In the genomic region with DNA sequence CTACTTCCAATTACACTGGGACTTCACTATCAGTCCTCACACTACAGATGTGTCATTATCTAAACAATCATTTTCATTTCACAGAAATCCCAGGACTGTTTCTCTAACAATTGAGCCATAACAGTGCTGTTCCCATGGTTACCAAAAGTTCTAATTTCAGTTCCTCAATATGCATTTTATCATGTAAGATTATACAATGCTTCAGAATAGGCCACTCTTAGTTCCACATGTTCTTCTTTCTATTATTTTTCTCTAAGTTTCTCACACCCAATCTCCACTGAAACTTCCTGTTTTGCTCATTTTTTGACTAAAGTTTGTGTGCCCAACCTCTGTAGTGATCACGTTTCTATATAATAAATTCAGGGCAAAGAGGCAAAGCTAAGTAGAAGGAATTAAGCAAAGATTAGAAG, we compare ENCODE assay signal across 8 cellular contexts.
DNase-seq lines count a peak whose midpoint lies in the region; ATAC-seq and TF ChIP-seq lines count a peak whose summit lies in the region.

No MANE protein-coding gene starts in this region.

- peak overlapping the region; percentile 21 for H3K4me3 ChIP-seq in neural cell (ENCODE audit: low read length)

- no peaks in the 10 kb centered on the region for H3K79me2 ChIP-seq in neural cell (replicated peaks; ENCODE audit: insufficient read depth, low read length)

- peak overlapping the region; percentile 56 for H3K27ac ChIP-seq in neural cell (ENCODE audit: low read length)

- no peaks in the 10 kb centered on the region for H3K9me3 ChIP-seq in neural cell (ENCODE audit: low read length)

- H3K27me3 ChIP-seq in neural cell (ENCODE audit: insufficient read depth, low read depth, low read length) = no peaks in the 10 kb centered on the region

- H3K9ac ChIP-seq in neural cell (ENCODE audit: low read length) = no peak overlapping the region

- no peaks in the 10 kb centered on the region for H3K36me3 ChIP-seq in neural cell (ENCODE audit: insufficient read depth, low read length)

- TF ChIP-seq EP300 in neural cell (conservative IDR thresholded peaks at IDR 0.05; ENCODE audit: poor library complexity, severe bottlenecking) = no peak

- peaks cover 33% of the 10 kb centered on the region for H3K4me1 Mint-ChIP-seq in activated T-cell treated with anti-CD3 and anti-CD28 coated beads, Interleukin-2, amount 50 U/mL, for 24 hours (ENCODE audit: low read depth)
- H3K4me1 Mint-ChIP-seq in activated T-cell treated with anti-CD3 and anti-CD28 coated beads, Interleukin-2, amount 50 U/mL, for 4 hours (ENCODE audit: low read depth) = peaks cover 18% of the 10 kb centered on the region
- peaks cover 39% of the 10 kb centered on the region for H3K4me1 Mint-ChIP-seq in activated T-helper 1 cell treated with anti-CD3 and anti-CD28 coated beads, Interleukin-12 subunit alpha, Interleukin-12 subunit beta, Interleukin-2, Interleukin-4 antibody, amounts not matched to agents 30 ng/mL and 10 ng/mL and 1 ng/mL, durations not matched to agents 14 hours and 24 hours and 36 hours (ENCODE audit: low read depth)

- no peaks in the 10 kb centered on the region for H3F3A ChIP-seq in neural cell (ENCODE audit: insufficient read depth, low read length, poor library complexity, severe bottlenecking)

- TF ChIP-seq RAD21 in neural cell (conservative IDR thresholded peaks at IDR 0.05) = no peak

- TF ChIP-seq CTCF in neural cell (IDR thresholded peaks at IDR 0.05; ENCODE audit: poor library complexity, severe bottlenecking) = no peak

- H3K9me2 ChIP-seq in neural cell (ENCODE audit: insufficient read depth, low read length) = no peaks in the 10 kb centered on the region

- H3K4me3 Mint-ChIP-seq in activated T-cell treated with anti-CD3 and anti-CD28 coated beads, Interleukin-2, amount 50 U/mL, for 24 hours = no peak overlapping the region
- H3K4me3 Mint-ChIP-seq in activated T-cell treated with anti-CD3 and anti-CD28 coated beads, Interleukin-2, amount 50 U/mL, for 4 hours = no peak overlapping the region
- H3K4me3 Mint-ChIP-seq in activated T-helper 1 cell treated with anti-CD3 and anti-CD28 coated beads, Interleukin-12 subunit alpha, Interleukin-12 subunit beta, Interleukin-2, Interleukin-4 antibody, amounts not matched to agents 30 ng/mL and 10 ng/mL and 1 ng/mL, durations not matched to agents 14 hours and 24 hours and 36 hours = no peak overlapping the region

- no peak for DNase-seq in activated T-cell treated with anti-CD3 and anti-CD28 coated beads, Interleukin-2, amount 50 U/mL, for 24 hours
- DNase-seq in activated T-cell treated with anti-CD3 and anti-CD28 coated beads, Interleukin-2, amount 50 U/mL, for 4 hours = no peak
- no peak for DNase-seq in activated T-helper 1 cell treated with anti-CD3 and anti-CD28 coated beads, Interleukin-12 subunit alpha, Interleukin-12 subunit beta, Interleukin-2, Interleukin-4 antibody, amounts not matched to agents 30 ng/mL and 10 ng/mL and 1 ng/mL, durations not matched to agents 14 hours and 24 hours and 36 hours (ENCODE audit: low spot score)
- DNase-seq in NCI-H446 (lab: John Stamatoyannopoulos, UW) (no peak), RKO (ENCODE audit: low spot score) (no peak), epidermal melanocyte (ENCODE audit: insufficient read length, low spot score) (no peak)

- H3K27me3 Mint-ChIP-seq in activated T-cell treated with anti-CD3 and anti-CD28 coated beads, Interleukin-2, amount 50 U/mL, for 24 hours = no peaks in the 10 kb centered on the region
- H3K27me3 Mint-ChIP-seq in activated T-cell treated with anti-CD3 and anti-CD28 coated beads, Interleukin-2, amount 50 U/mL, for 4 hours (ENCODE audit: low read depth) = no peaks in the 10 kb centered on the region
- H3K27me3 Mint-ChIP-seq in activated T-helper 1 cell treated with anti-CD3 and anti-CD28 coated beads, Interleukin-12 subunit alpha, Interleukin-12 subunit beta, Interleukin-2, Interleukin-4 antibody, amounts not matched to agents 30 ng/mL and 10 ng/mL and 1 ng/mL, durations not matched to agents 14 hours and 24 hours and 36 hours (ENCODE audit: insufficient read depth) = no peaks in the 10 kb centered on the region

- H3K4me2 ChIP-seq in neural cell (ENCODE audit: low read length) = no peak overlapping the region

- no peaks in the 10 kb centered on the region for H3K36me3 Mint-ChIP-seq in activated T-cell treated with anti-CD3 and anti-CD28 coated beads, Interleukin-2, amount 50 U/mL, for 24 hours (ENCODE audit: low read depth)
- no peaks in the 10 kb centered on the region for H3K36me3 Mint-ChIP-seq in activated T-cell treated with anti-CD3 and anti-CD28 coated beads, Interleukin-2, amount 50 U/mL, for 4 hours (ENCODE audit: insufficient read depth)
- H3K36me3 Mint-ChIP-seq in activated T-helper 1 cell treated with anti-CD3 and anti-CD28 coated beads, Interleukin-12 subunit alpha, Interleukin-12 subunit beta, Interleukin-2, Interleukin-4 antibody, amounts not matched to agents 30 ng/mL and 10 ng/mL and 1 ng/mL, durations not matched to agents 14 hours and 24 hours and 36 hours (ENCODE audit: low read depth) = peaks cover 9% of the 10 kb centered on the region

- no peaks in the 10 kb centered on the region for H3K9me3 Mint-ChIP-seq in activated T-cell treated with anti-CD3 and anti-CD28 coated beads, Interleukin-2, amount 50 U/mL, for 24 hours
- H3K9me3 Mint-ChIP-seq in activated T-cell treated with anti-CD3 and anti-CD28 coated beads, Interleukin-2, amount 50 U/mL, for 4 hours = no peaks in the 10 kb centered on the region
- H3K9me3 Mint-ChIP-seq in activated T-helper 1 cell treated with anti-CD3 and anti-CD28 coated beads, Interleukin-12 subunit alpha, Interleukin-12 subunit beta, Interleukin-2, Interleukin-4 antibody, amounts not matched to agents 30 ng/mL and 10 ng/mL and 1 ng/mL, durations not matched to agents 14 hours and 24 hours and 36 hours = peaks cover 7% of the 10 kb centered on the region

- H3K27ac Mint-ChIP-seq in activated T-cell treated with anti-CD3 and anti-CD28 coated beads, Interleukin-2, amount 50 U/mL, for 24 hours = peak overlapping the region; percentile 58
- peak overlapping the region; percentile 30 for H3K27ac Mint-ChIP-seq in activated T-helper 1 cell treated with anti-CD3 and anti-CD28 coated beads, Interleukin-12 subunit alpha, Interleukin-12 subunit beta, Interleukin-2, Interleukin-4 antibody, amounts not matched to agents 30 ng/mL and 10 ng/mL and 1 ng/mL, durations not matched to agents 14 hours and 24 hours and 36 hours

- no peaks in the 10 kb centered on the region for H4K20me1 ChIP-seq in neural cell (ENCODE audit: insufficient read depth)

- H2AFZ ChIP-seq in neural cell (ENCODE audit: low read depth, low read length) = no peak overlapping the region

- no peak for ATAC-seq in activated T-cell treated with anti-CD3 and anti-CD28 coated beads, Interleukin-2, amount 50 U/mL, for 4 hours
- ATAC-seq in HG03108 (IDR thresholded peaks at IDR 0.05; ENCODE audit: unreplicated experiment) = peak; percentile 86

- intact Hi-C loops in activated T-helper 1 cell treated with anti-CD3 and anti-CD28 coated beads, Interleukin-12 subunit alpha, Interleukin-12 subunit beta, Interleukin-2, Interleukin-4 antibody, amounts not matched to agents 30 ng/mL and 10 ng/mL and 1 ng/mL, durations not matched to agents 14 hours and 24 hours and 36 hours (cut with micrococcal nuclease) = no loop called here

TF ChIP-seq in neural cell, 6 proteins besides CTCF, POLR2A, EP300 and RAD21:
- TF ChIP-seq MXI1 (conservative IDR thresholded peaks at IDR 0.05; ENCODE audit: poor library complexity, severe bottlenecking) (no peak), TAF1 (IDR thresholded peaks at IDR 0.05; ENCODE audit: low read depth) (no peak), POLR2AphosphoS5 (IDR thresholded peaks at IDR 0.05) (no peak), SMC3 (conservative IDR thresholded peaks at IDR 0.05; ENCODE audit: poor library complexity) (no peak), EZH2 (IDR thresholded peaks at IDR 0.05; ENCODE audit: borderline replicate concordance, insufficient read depth, low read length, poor library complexity, severe bottlenecking) (no peak)
- TF ChIP-seq, protein P1, sequence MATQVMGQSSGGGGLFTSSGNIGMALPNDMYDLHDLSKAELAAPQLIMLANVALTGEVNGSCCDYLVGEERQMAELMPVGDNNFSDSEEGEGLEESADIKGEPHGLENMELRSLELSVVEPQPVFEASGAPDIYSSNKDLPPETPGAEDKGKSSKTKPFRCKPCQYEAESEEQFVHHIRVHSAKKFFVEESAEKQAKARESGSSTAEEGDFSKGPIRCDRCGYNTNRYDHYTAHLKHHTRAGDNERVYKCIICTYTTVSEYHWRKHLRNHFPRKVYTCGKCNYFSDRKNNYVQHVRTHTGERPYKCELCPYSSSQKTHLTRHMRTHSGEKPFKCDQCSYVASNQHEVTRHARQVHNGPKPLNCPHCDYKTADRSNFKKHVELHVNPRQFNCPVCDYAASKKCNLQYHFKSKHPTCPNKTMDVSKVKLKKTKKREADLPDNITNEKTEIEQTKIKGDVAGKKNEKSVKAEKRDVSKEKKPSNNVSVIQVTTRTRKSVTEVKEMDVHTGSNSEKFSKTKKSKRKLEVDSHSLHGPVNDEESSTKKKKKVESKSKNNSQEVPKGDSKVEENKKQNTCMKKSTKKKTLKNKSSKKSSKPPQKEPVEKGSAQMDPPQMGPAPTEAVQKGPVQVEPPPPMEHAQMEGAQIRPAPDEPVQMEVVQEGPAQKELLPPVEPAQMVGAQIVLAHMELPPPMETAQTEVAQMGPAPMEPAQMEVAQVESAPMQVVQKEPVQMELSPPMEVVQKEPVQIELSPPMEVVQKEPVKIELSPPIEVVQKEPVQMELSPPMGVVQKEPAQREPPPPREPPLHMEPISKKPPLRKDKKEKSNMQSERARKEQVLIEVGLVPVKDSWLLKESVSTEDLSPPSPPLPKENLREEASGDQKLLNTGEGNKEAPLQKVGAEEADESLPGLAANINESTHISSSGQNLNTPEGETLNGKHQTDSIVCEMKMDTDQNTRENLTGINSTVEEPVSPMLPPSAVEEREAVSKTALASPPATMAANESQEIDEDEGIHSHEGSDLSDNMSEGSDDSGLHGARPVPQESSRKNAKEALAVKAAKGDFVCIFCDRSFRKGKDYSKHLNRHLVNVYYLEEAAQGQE (IDR thresholded peaks at IDR 0.05; ENCODE audit: borderline replicate concordance) = no peak
TF ChIP-seq in neural cell: peak in this region for 0.
